20 cellular contexts compared by ENCODE assay signal in genomic region chr10:78514459-78514858, GRCh38.
"Had no signal": no experiment of that assay in that cellular context is flagged by ENCODE, and none has a peak within 500 bp of the region (broad histone marks: within the 10 kb centered on the region; RNA-seq: fewer than 3 reads in every experiment).

No MANE protein-coding gene starts in this region.

- H3K79me2 ChIP-seq: hepatocyte had no signal

- H3K36me3 Mint-ChIP-seq: activated naive CD4-positive, alpha-beta T cell treated with anti-CD3 and anti-CD28 coated beads, Interleukin-2, amount 50 U/mL, for 24 hours; natural killer cell had no signal

- H2AFZ ChIP-seq: hepatocyte had no signal

- H3K9me3 ChIP-seq: esophagus squamous epithelium, lower lobe of right lung, right atrium auricular region, SJSA1, thoracic aorta had no signal

- H3K9me3 Mint-ChIP-seq: activated CD4-positive, alpha-beta T cell treated with anti-CD3 and anti-CD28 coated beads, Interleukin-2, amount 10 ng/mL, durations not matched to agents 24 days and 14 days; activated CD8-positive, alpha-beta T cell treated with anti-CD3 and anti-CD28 coated beads for 36 hours; activated naive CD4-positive, alpha-beta T cell treated with anti-CD3 and anti-CD28 coated beads, Interleukin-2, amount 50 U/mL, for 24 hours; activated T-cell treated with anti-CD3 and anti-CD28 coated beads, Interleukin-2, amount 50 U/mL, for 4 hours; dendritic cell treated with granulocyte-macrophage colony-stimulating factor and Interleukin-4, amounts not matched to agents 40 ng/mL and 50 ng/mL, for 4 days; natural killer cell; stimulated activated naive CD8-positive, alpha-beta T cell treated with anti-CD3 and anti-CD28 coated beads, Interleukin-15, Interleukin-2, amounts not matched to agents 100 ng/mL and 50 ng/mL, for 24 hours; T-helper 1 cell treated with Interleukin-12 subunit alpha and Interleukin-12 subunit beta and Interleukin-4 antibody, amounts not matched to agents 30 μg/mL and 1 μg/mL, for 36 hours had no signal

- H3K27ac Mint-ChIP-seq: activated CD4-positive, alpha-beta T cell treated with anti-CD3 and anti-CD28 coated beads, Interleukin-2, amount 10 ng/mL, durations not matched to agents 24 days and 14 days; dendritic cell treated with granulocyte-macrophage colony-stimulating factor and Interleukin-4, amounts not matched to agents 40 ng/mL and 50 ng/mL, for 4 days; natural killer cell; progenitor cell of endocrine pancreas; stimulated activated naive CD8-positive, alpha-beta T cell treated with anti-CD3 and anti-CD28 coated beads, Interleukin-15, Interleukin-2, amounts not matched to agents 100 ng/mL and 50 ng/mL, for 24 hours; T-helper 1 cell treated with Interleukin-12 subunit alpha and Interleukin-12 subunit beta and Interleukin-4 antibody, amounts not matched to agents 30 μg/mL and 1 μg/mL, for 36 hours had no signal

- H3K4me3 ChIP-seq: esophagus squamous epithelium, hepatocyte, lower lobe of right lung, right atrium auricular region, SJSA1, skin epidermis, thoracic aorta had no signal

- DNase-seq: activated CD8-positive, alpha-beta T cell treated with anti-CD3 and anti-CD28 coated beads for 36 hours; activated T-cell treated with anti-CD3 and anti-CD28 coated beads, Interleukin-2, amount 50 U/mL, for 4 hours; effector memory CD4-positive, alpha-beta T cell; esophagus squamous epithelium; lower lobe of right lung; natural killer cell; occipital lobe; stimulated activated CD4-positive, alpha-beta T cell treated with anti-CD3 and anti-CD28 coated beads, Interleukin-15, amount 100 ng/mL, for 24 hours; stimulated activated CD4-positive, alpha-beta T cell treated with anti-CD3 and anti-CD28 coated beads, Interleukin-2, amount 100 ng/mL, for 48 hours had no signal

- H3K27ac ChIP-seq: hepatocyte, SJSA1 had no signal

- H3K4me3 Mint-ChIP-seq: activated CD4-positive, alpha-beta T cell treated with anti-CD3 and anti-CD28 coated beads, Interleukin-2, amount 10 ng/mL, durations not matched to agents 24 days and 14 days; activated CD8-positive, alpha-beta T cell treated with anti-CD3 and anti-CD28 coated beads for 36 hours; activated naive CD4-positive, alpha-beta T cell treated with anti-CD3 and anti-CD28 coated beads, Interleukin-2, amount 50 U/mL, for 24 hours; activated T-cell treated with anti-CD3 and anti-CD28 coated beads, Interleukin-2, amount 50 U/mL, for 4 hours; dendritic cell treated with granulocyte-macrophage colony-stimulating factor and Interleukin-4, amounts not matched to agents 40 ng/mL and 50 ng/mL, for 4 days; natural killer cell; stimulated activated naive CD8-positive, alpha-beta T cell treated with anti-CD3 and anti-CD28 coated beads, Interleukin-15, Interleukin-2, amounts not matched to agents 100 ng/mL and 50 ng/mL, for 24 hours; T-helper 1 cell treated with Interleukin-12 subunit alpha and Interleukin-12 subunit beta and Interleukin-4 antibody, amounts not matched to agents 30 μg/mL and 1 μg/mL, for 36 hours had no signal

- H3K4me1 Mint-ChIP-seq: activated CD4-positive, alpha-beta T cell treated with anti-CD3 and anti-CD28 coated beads, Interleukin-2, amount 10 ng/mL, durations not matched to agents 24 days and 14 days; activated naive CD4-positive, alpha-beta T cell treated with anti-CD3 and anti-CD28 coated beads, Interleukin-2, amount 50 U/mL, for 24 hours; natural killer cell had no signal

- H3K27me3 ChIP-seq: esophagus squamous epithelium, hepatocyte, right atrium auricular region, SJSA1 had no signal

- ATAC-seq: activated CD8-positive, alpha-beta T cell treated with anti-CD3 and anti-CD28 coated beads for 36 hours; activated T-cell treated with anti-CD3 and anti-CD28 coated beads, Interleukin-2, amount 50 U/mL, for 4 hours; natural killer cell had no signal

- H3K36me3 ChIP-seq: esophagus squamous epithelium, lower lobe of right lung, right atrium auricular region, SJSA1, thoracic aorta had no signal

- H3K27me3 Mint-ChIP-seq: activated CD4-positive, alpha-beta T cell treated with anti-CD3 and anti-CD28 coated beads, Interleukin-2, amount 10 ng/mL, durations not matched to agents 24 days and 14 days; activated CD8-positive, alpha-beta T cell treated with anti-CD3 and anti-CD28 coated beads for 36 hours; activated naive CD4-positive, alpha-beta T cell treated with anti-CD3 and anti-CD28 coated beads, Interleukin-2, amount 50 U/mL, for 24 hours; stimulated activated naive CD8-positive, alpha-beta T cell treated with anti-CD3 and anti-CD28 coated beads, Interleukin-15, Interleukin-2, amounts not matched to agents 100 ng/mL and 50 ng/mL, for 24 hours had no signal

- H3K4me2 ChIP-seq: hepatocyte had no signal
